Comparison of ENCODE assay signal across 22 cellular contexts in genomic region chr5:55896663-55897062, GRCh38. TPM values are rescaled to one million over a fixed set of nuclear protein-coding genes. Genes with fewer than 3 reads are reported as not detected.
DNase-seq lines count a peak whose midpoint lies in the region; ATAC-seq, FAIRE-seq and TF ChIP-seq lines count a peak whose summit lies in the region.
"Had no signal": no experiment of that assay in that cellular context is flagged by ENCODE, and none has a peak within 500 bp of the region (broad histone marks: within the 10 kb centered on the region; RNA-seq: fewer than 3 reads in every experiment).

No MANE protein-coding gene starts in this region.

- H3K9me3 ChIP-seq in H1 (ENCODE audit: insufficient read depth in 2 of 2, low read depth in 1 of 2, low read length in 1 of 2) (no peaks in the 10 kb centered on the region), left lung (no peaks in the 10 kb centered on the region), T-helper 17 cell (ENCODE audit: control insufficient read depth, low read length, poor library complexity, severe bottlenecking) (no peaks in the 10 kb centered on the region)
- H3K9me3 ChIP-seq: BE2C, HAP-1 had no signal

- no peak overlapping the region for H2BK120ac ChIP-seq in H1 (replicated peaks; ENCODE audit: low read depth, low read length)

- H3K14ac ChIP-seq in H1 (ENCODE audit: insufficient read length) = no peak overlapping the region

- no peaks in the 10 kb centered on the region for H3K79me1 ChIP-seq in H1 (ENCODE audit: low read depth, low read length)

- H2BK12ac ChIP-seq in H1 (ENCODE audit: low read depth, low read length) = no peak overlapping the region

- ATAC-seq in left lung (peak; percentile 61), GM21619 (IDR thresholded peaks at IDR 0.05; ENCODE audit: unreplicated experiment) (no peak), T-helper 17 cell (no peak)
- ATAC-seq: CD8-positive, alpha-beta T cell; K562 had no signal

- no peak overlapping the region for H3K4me3 ChIP-seq in H1 (ENCODE audit: extremely low read depth in 1 of 4, insufficient read depth in 2 of 4, low read depth in 3 of 4, low read length in 4 of 4)
- no peak overlapping the region for H3K4me3 ChIP-seq in left lung
- H3K4me3 ChIP-seq: HAP-1 had no signal

- 81% methylated on average over 2 of the region's 2 CpGs; no CpG with 5 or more reads in 1 of the 2 experiments for WGBS in H1 (ENCODE audit: extremely low coverage in 1 of 2, insufficient coverage in 1 of 2, insufficient read length in 1 of 2, insufficient replicate concordance in 2 of 2, low coverage in 1 of 2, low lambda C conversion rate in 2 of 2, missing lambda C conversion rate in 1 of 2), 2 experiments

- no peak overlapping the region for H4K91ac ChIP-seq in H1 (replicated peaks; ENCODE audit: insufficient read length, low read length)

- no peaks in the 10 kb centered on the region for H3K4me1 ChIP-seq in H1 (replicated peaks in 1 of 4; ENCODE audit: control insufficient read depth in 3 of 4, insufficient read depth in 4 of 4, low read length in 3 of 4)
- peaks cover 0 to 8% of the 10 kb centered on the region in 2 donors for H3K4me1 ChIP-seq in left lung
- H3K4me1 ChIP-seq: BE2C, HAP-1 had no signal

- TF ChIP-seq EP300 in H1 (IDR thresholded peaks at IDR 0.05; ENCODE audit: borderline replicate concordance in 1 of 2, low read depth in 2 of 2, low read length in 2 of 2) = no peak

- H3K27ac Mint-ChIP-seq in HFFc6 (no peak overlapping the region), T-helper 17 cell (no peak overlapping the region)
- H3K27ac Mint-ChIP-seq: CD8-positive, alpha-beta T cell had no signal

- peaks cover 24% of the 10 kb centered on the region for H3K4me1 Mint-ChIP-seq in HFFc6 (ENCODE audit: low read depth)
- H3K4me1 Mint-ChIP-seq in T-helper 17 cell = peaks cover 12% of the 10 kb centered on the region

- no peak overlapping the region for H2BK20ac ChIP-seq in H1 (ENCODE audit: low read length)

- H2AFZ ChIP-seq in H1 (ENCODE audit: low read length) = no peak overlapping the region

- no peak overlapping the region for H2BK5ac ChIP-seq in H1 (ENCODE audit: low read depth, low read length)

- H3K4me2 ChIP-seq in H1 (ENCODE audit: insufficient read depth in 1 of 2, low read depth in 2 of 2, low read length in 2 of 2) = no peak overlapping the region

- H3K4ac ChIP-seq in H1 (replicated peaks; ENCODE audit: insufficient read length, low read depth, low read length) = no peak overlapping the region

- intact Hi-C loops in left lung (cut with DNase I) = no loop called here

- FAIRE-seq in H1 (lab: Jason Lieb, UNC) = no peak
- FAIRE-seq: D721Med, GM12892, K562 had no signal

- no peaks in the 10 kb centered on the region for H4K20me1 ChIP-seq in H1 (replicated peaks in 1 of 2; ENCODE audit: control insufficient read depth in 1 of 2, insufficient read depth in 2 of 2, low read length in 2 of 2)

- TF ChIP-seq CTCF in HFFc6 (IDR thresholded peaks at IDR 0.05) = no peak
- no peak for TF ChIP-seq CTCF in H1 (IDR thresholded peaks at IDR 0.05; ENCODE audit: control extremely low read depth in 1 of 3, insufficient read depth in 1 of 3, low read depth in 1 of 3, low read length in 3 of 3)
- no peak for TF ChIP-seq CTCF in left lung (IDR thresholded peaks at IDR 0.05)

- no peaks in the 10 kb centered on the region for H3K79me2 ChIP-seq in H1 (ENCODE audit: control insufficient read depth in 1 of 2, insufficient read depth in 2 of 2, low read length in 2 of 2)

- no peak overlapping the region for H2AK5ac ChIP-seq in H1 (ENCODE audit: low read depth, low read length)

- no peak for TF ChIP-seq POLR2A in H1 (IDR thresholded peaks at IDR 0.05; ENCODE audit: control extremely low read depth in 1 of 2, low read depth in 2 of 2, low read length in 2 of 2)

- H3K23ac ChIP-seq in H1 (ENCODE audit: insufficient read length) = no peak overlapping the region

- no peaks in the 10 kb centered on the region for H3K36me3 ChIP-seq in H1 (ENCODE audit: control insufficient read depth in 2 of 4, insufficient read depth in 4 of 4, low read length in 3 of 4)
- H3K36me3 ChIP-seq in left lung = no peaks in the 10 kb centered on the region
- H3K36me3 ChIP-seq: BE2C, HAP-1 had no signal

- H3K36me3 Mint-ChIP-seq in HFFc6 (ENCODE audit: low read depth) = no peaks in the 10 kb centered on the region
- H3K36me3 Mint-ChIP-seq in T-helper 17 cell (ENCODE audit: low read depth) = peaks cover 3% of the 10 kb centered on the region
- H3K36me3 Mint-ChIP-seq: CD8-positive, alpha-beta T cell had no signal

- H3K27ac ChIP-seq in H1 (ENCODE audit: low read depth, low read length) (no peak overlapping the region), left lung (no peak overlapping the region)
- H3K27ac ChIP-seq: HL-60 had no signal

- POLR2A ChIA-PET in H1 (lab: Charles Lee; ENCODE audit: partially characterized antibody) = no interaction called here

- CTCF ChIA-PET in H1 (lab: Charles Lee; ENCODE audit: partially characterized antibody) = no interaction called here

- H3K27me3 Mint-ChIP-seq in HFFc6 (ENCODE audit: insufficient read depth) = no peaks in the 10 kb centered on the region; the same call in 1 of the 2 replicates
- peaks cover 10% of the 10 kb centered on the region for H3K27me3 Mint-ChIP-seq in T-helper 17 cell

- no peaks in the 10 kb centered on the region for H3K23me2 ChIP-seq in H1 (ENCODE audit: low read depth, low read length)

- H3K18ac ChIP-seq in H1 (ENCODE audit: extremely low read depth, low read length) = no peak overlapping the region

- H2BK15ac ChIP-seq in H1 (ENCODE audit: low read length) = no peak overlapping the region

- no peak overlapping the region for H4K5ac ChIP-seq in H1 (ENCODE audit: insufficient read length, low read depth, low read length)

- no peak overlapping the region for H4K8ac ChIP-seq in H1 (ENCODE audit: extremely low read depth, insufficient read depth, low read length)

- no peak overlapping the region for H3K56ac ChIP-seq in H1 (replicated peaks; ENCODE audit: insufficient read length, low read depth, low read length)

- no peaks in the 10 kb centered on the region for H3K27me3 ChIP-seq in H1 (replicated peaks in 1 of 4; ENCODE audit: control insufficient read depth in 3 of 4, extremely low read depth in 1 of 4, insufficient read depth in 3 of 4, low read length in 3 of 4)
- H3K27me3 ChIP-seq in left lung = no peaks in the 10 kb centered on the region
- H3K27me3 ChIP-seq: BE2C had no signal

- DNase-seq in HFFc6 (no peak), NCI-H226 (peak; percentile 78), H1 (ENCODE audit: low read depth in 1 of 2, low spot score in 2 of 2) (no peak), left lung (peak in 1 of 2 donors; percentile 42), T-helper 17 cell (no peak), iPS-NIHi11 (ENCODE audit: low spot score) (no peak)
- DNase-seq in activated effector memory CD4-positive, alpha-beta T cell treated with Interleukin-2 at 50 U/mL for 16 hours = no peak
- DNase-seq: BE2C; CD8-positive, alpha-beta T cell; DND-41; GDM1; NCI-H1092 treated with DMSO at 0.1 percent for 48 hours; NCI-H2081 treated with DMSO at 0.1 percent for 48 hours; NCI-H524 treated with DMSO at 0.1 percent for 48 hours; SHP77 treated with DMSO at 0.1 percent for 48 hours had no signal

- no peak overlapping the region for H3K9ac ChIP-seq in H1 (replicated peaks in 1 of 4; ENCODE audit: extremely low read depth in 1 of 4, low read depth in 3 of 4, low read length in 3 of 4)

- no peak for TF ChIP-seq RAD21 in H1 (IDR thresholded peaks at IDR 0.05 in 1 of 2, conservative IDR thresholded peaks at IDR 0.05 in 1 of 2; ENCODE audit: low read depth in 2 of 2, low read length in 2 of 2)

- H3K9me3 Mint-ChIP-seq in HFFc6 = no peaks in the 10 kb centered on the region
- H3K9me3 Mint-ChIP-seq: CD8-positive, alpha-beta T cell had no signal

- 0 out of 2 replicates have a peak overlapping the region, but pooled peaks have one; percentile 65 for H3K4me3 Mint-ChIP-seq in HFFc6
- no peak overlapping the region for H3K4me3 Mint-ChIP-seq in T-helper 17 cell
- H3K4me3 Mint-ChIP-seq: CD8-positive, alpha-beta T cell had no signal

TF ChIP-seq in H1, 55 proteins besides CTCF, POLR2A, EP300 and RAD21:
- TF ChIP-seq CEBPB (IDR thresholded peaks at IDR 0.05; ENCODE audit: low read depth, low read length) (0 out of 2 replicates have a peak, but pooled peaks have one; percentile 6), HDAC2 (IDR thresholded peaks at IDR 0.05; ENCODE audit: borderline replicate concordance in 1 of 2, low read depth in 2 of 2, low read length in 2 of 2) (no peak)

RNA-seq across cellular contexts. Expression of gene IL31RA, which starts 45.5 kb away (rescaled TPM):
- under 1 TPM in 4 of 6 experiments, not detected in 2; 0.12 to 0.26 (median 0.19) TPM for total RNA-seq in HFFc6 (2021; fragmentation: NEBNext Ultra II Directional; extraction: Animal tissue kit (Norgen Biotek cat#: 25700))
- total RNA-seq in H1 (2021; fragmentation: NEBNext Ultra II Directional; extraction: Animal tissue kit (Norgen Biotek cat#: 25700)) = not detected in 2 replicates
- polyA plus RNA-seq in H1 (2011; rRNA removed) = not detected in 2 replicates
- polyA plus RNA-seq in H1 (2011; cell fraction: cytosol; rRNA removed) = not detected
- not detected for polyA plus RNA-seq in H1 (2011; cell fraction: nucleus; rRNA removed)
- polyA plus RNA-seq in H1 (2012, experiment 1 of 2) = 0.09 TPM in 1 of 4 replicates, not detected in the others
- not detected for polyA plus RNA-seq in H1 (2012, experiment 2 of 2)
- polyA plus RNA-seq in H1 (2013, experiment 1 of 2) = 0.02 TPM
- not detected for polyA plus RNA-seq in H1 (2013, experiment 2 of 2)
- polyA minus RNA-seq in H1 (2011; rRNA and poly(A)+ RNA removed) = not detected in 2 replicates
- polyA minus RNA-seq in H1 (2011; cell fraction: cytosol; rRNA and poly(A)+ RNA removed) = not detected
- not detected for polyA minus RNA-seq in H1 (2011; cell fraction: nucleus; rRNA and poly(A)+ RNA removed)
- under 1 TPM; 0.16 to 0.55 TPM for total RNA-seq in left lung
- not detected for total RNA-seq in T-helper 17 cell
- total RNA-seq: CD8-positive, alpha-beta T cell; K562; OCI-LY7 had no signal
- polyA plus RNA-seq: K562 had no signal
